Comparison of ENCODE assay signal across 35 cellular contexts in genomic region chr18:28690836-28691835, GRCh38.
DNase-seq lines count a peak whose midpoint lies in the region; FAIRE-seq and TF ChIP-seq lines count a peak whose summit lies in the region.
"Had no signal": no experiment of that assay in that cellular context is flagged by ENCODE, and none has a peak within 500 bp of the region (broad histone marks: within the 10 kb centered on the region; RNA-seq: fewer than 3 reads in every experiment).

No MANE protein-coding gene starts in this region.

- H3K27me3 Mint-ChIP-seq in MCF 10A (ENCODE audit: insufficient read depth, unreplicated experiment) (no peaks in the 10 kb centered on the region), progenitor cell of endocrine pancreas (no peaks in the 10 kb centered on the region)
- H3K27me3 Mint-ChIP-seq: activated naive CD4-positive, alpha-beta T cell treated with anti-CD3 and anti-CD28 coated beads, Interleukin-2, amount 50 U/mL, for 24 hours; CD4-positive, alpha-beta memory T cell; IgD-negative memory B cell had no signal

- no peak overlapping the region for H3K27ac ChIP-seq in mammary epithelial cell (ENCODE audit: insufficient read depth, low read depth, low read length)
- H3K27ac ChIP-seq in H1 (ENCODE audit: low read depth, low read length), result no peak overlapping the region
- H3K27ac ChIP-seq: 22Rv1, heart right ventricle, neutrophil, Peyer's patch, prostate gland, sigmoid colon, SJCRH30, suprapubic skin had no signal

- no peak overlapping the region for H4K8ac ChIP-seq in H1 (ENCODE audit: extremely low read depth, insufficient read depth, low read length)

- H4K91ac ChIP-seq in H1 (replicated peaks; ENCODE audit: insufficient read length, low read length), result no peak overlapping the region

- no peak overlapping the region; the same call in 1 of the 2 replicates for H2BK12ac ChIP-seq in H1 (ENCODE audit: low read depth, low read length)

- no peak overlapping the region for H3K56ac ChIP-seq in H1 (replicated peaks; ENCODE audit: insufficient read length, low read depth, low read length)

- H3K4me2 ChIP-seq in mammary epithelial cell (ENCODE audit: insufficient read depth, low read depth, low read length) (no peak overlapping the region), H1 (ENCODE audit: insufficient read depth in 1 of 2, low read depth in 2 of 2, low read length in 2 of 2) (no peak overlapping the region)

- H3K9ac ChIP-seq in mammary epithelial cell (ENCODE audit: insufficient read depth, low read length) (no peak overlapping the region), H1 (replicated peaks in 1 of 4; ENCODE audit: extremely low read depth in 1 of 4, low read depth in 3 of 4, low read length in 3 of 4) (no peak overlapping the region)

- no peaks in the 10 kb centered on the region for H3K27me3 ChIP-seq in mammary epithelial cell (ENCODE audit: insufficient read depth, low read length)
- H3K27me3 ChIP-seq in H1 (replicated peaks in 1 of 4; ENCODE audit: control insufficient read depth in 3 of 4, extremely low read depth in 1 of 4, insufficient read depth in 3 of 4, low read length in 3 of 4), result no peaks in the 10 kb centered on the region
- H3K27me3 ChIP-seq: heart right ventricle, neutrophil, Peyer's patch, sigmoid colon, SJCRH30, suprapubic skin had no signal

- no peak for FAIRE-seq in H1 (lab: Jason Lieb, UNC)
- FAIRE-seq in frontal cortex (lab: Jason Lieb, UNC), result no peak
- FAIRE-seq: TTC549, urothelium cell line had no signal

- H3K18ac ChIP-seq in H1 (ENCODE audit: extremely low read depth, low read length), result no peak overlapping the region

- no peak for TF ChIP-seq POLR2A in H1 (IDR thresholded peaks at IDR 0.05; ENCODE audit: control extremely low read depth in 1 of 2, low read depth in 2 of 2, low read length in 2 of 2)
- TF ChIP-seq POLR2A in erythroblast (IDR thresholded peaks at IDR 0.05; ENCODE audit: low read length), result no peak

- H3K36me3 ChIP-seq in mammary epithelial cell (ENCODE audit: insufficient read depth, low read length) (no peaks in the 10 kb centered on the region), H1 (ENCODE audit: control insufficient read depth in 2 of 4, insufficient read depth in 4 of 4, low read length in 3 of 4) (no peaks in the 10 kb centered on the region)
- H3K36me3 ChIP-seq: HAP-1, heart right ventricle, neutrophil, Peyer's patch, prostate gland, sigmoid colon, SJCRH30, suprapubic skin had no signal

- H2BK15ac ChIP-seq in H1 (ENCODE audit: low read length), result no peak overlapping the region

- peaks cover 13% of the 10 kb centered on the region for H3K4me1 ChIP-seq in mammary epithelial cell (ENCODE audit: insufficient read depth, low read length)
- peaks cover 0 to 5% (median 2%) of the 10 kb centered on the region in 4 experiments; a peak in 4 of 7 replicates for H3K4me1 ChIP-seq in H1 (replicated peaks in 1 of 4; ENCODE audit: control insufficient read depth in 3 of 4, insufficient read depth in 4 of 4, low read length in 3 of 4)
- H3K4me1 ChIP-seq: heart right ventricle, Peyer's patch, prostate gland, sigmoid colon, SJCRH30, suprapubic skin had no signal

- peak overlapping the region; percentile 42 for H2AFZ ChIP-seq in mammary epithelial cell (ENCODE audit: low read depth, low read length)
- 0 out of 2 replicates have a peak overlapping the region, but pooled peaks have one; percentile 69 for H2AFZ ChIP-seq in H1 (ENCODE audit: low read length)

- DNase-seq in mammary epithelial cell (no peak), MCF 10A (ENCODE audit: unreplicated experiment) (no peak), H1 (ENCODE audit: low read depth in 1 of 2, low spot score in 2 of 2) (no peak), iris pigment epithelial cell (ENCODE audit: low read depth) (peak; percentile 42), frontal cortex (ENCODE audit: low spot score in 2 of 2) (no peak), erythroblast (lab: John Stamatoyannopoulos, UW) (no peak), progenitor cell of endocrine pancreas (ENCODE audit: low spot score, unreplicated experiment) (no peak), germinal center (ENCODE audit: low spot score) (no peak)
- DNase-seq: activated CD4-positive, alpha-beta T cell treated with anti-CD3 and anti-CD28 coated beads, Interleukin-2, amount 50 U/mL, for 48 hours; amygdala; CD4-positive, alpha-beta memory T cell; cortex of kidney; endodermal cell; heart right ventricle; NCI-H1417; NCI-H2029 treated with DMSO at 0.1 percent for 48 hours; NCI-H2227 treated with DMSO at 0.1 percent for 48 hours; NCI-H526 treated with DMSO at 0.1 percent for 48 hours; Peyer's patch; sigmoid colon; stimulated activated CD4-positive, alpha-beta T cell treated with anti-CD3 and anti-CD28 coated beads, Interleukin-15, amount 100 ng/mL, for 24 hours; stimulated activated naive CD4-positive, alpha-beta T cell; T-helper 1 cell had no signal

- no peaks in the 10 kb centered on the region for H3K9me3 Mint-ChIP-seq in MCF 10A (ENCODE audit: unreplicated experiment)
- H3K9me3 Mint-ChIP-seq in progenitor cell of endocrine pancreas (ENCODE audit: low read depth), result no peaks in the 10 kb centered on the region
- H3K9me3 Mint-ChIP-seq: endodermal cell had no signal

- TF ChIP-seq CTCF in mammary epithelial cell (conservative IDR thresholded peaks at IDR 0.05 in 1 of 2, IDR thresholded peaks at IDR 0.05 in 1 of 2; ENCODE audit: extremely low read depth in 1 of 2, insufficient read depth in 1 of 2, low read depth in 1 of 2, low read length in 2 of 2), result no peak
- no peak for TF ChIP-seq CTCF in MCF 10A (IDR thresholded peaks at IDR 0.05; ENCODE audit: unreplicated experiment)
- TF ChIP-seq CTCF in H1 (IDR thresholded peaks at IDR 0.05; ENCODE audit: control extremely low read depth in 1 of 3, insufficient read depth in 1 of 3, low read depth in 1 of 3, low read length in 3 of 3), result no peak
- no peak for TF ChIP-seq CTCF in progenitor cell of endocrine pancreas (IDR thresholded peaks at IDR 0.05; ENCODE audit: unreplicated experiment)

- no TSS peak for BruUV-seq in mammary epithelial cell (replicated peaks; lab: Mats Ljungman, UMichigan)
- BruUV-seq in MCF 10A (replicated peaks; lab: Mats Ljungman, UMichigan), result no TSS peak

- intact Hi-C loops in mammary epithelial cell (cut with micrococcal nuclease) (no loop called here), MCF 10A (cut with micrococcal nuclease) (no loop called here)

- H3K9me3 ChIP-seq in mammary epithelial cell (replicated peaks; ENCODE audit: insufficient read depth, low read length) (no peaks in the 10 kb centered on the region), H1 (ENCODE audit: insufficient read depth in 2 of 2, low read depth in 1 of 2, low read length in 1 of 2) (no peaks in the 10 kb centered on the region)
- H3K9me3 ChIP-seq: HAP-1, heart right ventricle, neutrophil, Peyer's patch, prostate gland, sigmoid colon, SJCRH30, suprapubic skin had no signal

- TF ChIP-seq EP300 in H1 (IDR thresholded peaks at IDR 0.05; ENCODE audit: borderline replicate concordance in 1 of 2, low read depth in 2 of 2, low read length in 2 of 2), result no peak

- H2BK20ac ChIP-seq in H1 (ENCODE audit: low read length), result no peak overlapping the region; the same call in 1 of the 2 replicates

- H3K4ac ChIP-seq in H1 (replicated peaks; ENCODE audit: insufficient read length, low read depth, low read length), result no peak overlapping the region

- no peak overlapping the region for H3K23ac ChIP-seq in H1 (ENCODE audit: insufficient read length)

- WGBS in mammary epithelial cell (ENCODE audit: low coverage, missing lambda C conversion rate), result 64% methylated on average over 7 of the region's 7 CpGs
- WGBS in H1 (ENCODE audit: extremely low coverage in 1 of 2, insufficient coverage in 1 of 2, insufficient read length in 1 of 2, insufficient replicate concordance in 2 of 2, low coverage in 1 of 2, low lambda C conversion rate in 2 of 2, missing lambda C conversion rate in 1 of 2), 2 experiments, result 92% methylated on average over 7 of the region's 7 CpGs; no CpG with 5 or more reads in 1 of the 2 experiments

- H4K20me1 ChIP-seq in mammary epithelial cell (ENCODE audit: insufficient read depth, low read length), result no peaks in the 10 kb centered on the region
- H4K20me1 ChIP-seq in H1 (replicated peaks in 1 of 2; ENCODE audit: control insufficient read depth in 1 of 2, insufficient read depth in 2 of 2, low read length in 2 of 2), result no peaks in the 10 kb centered on the region

- H3K36me3 Mint-ChIP-seq in MCF 10A (ENCODE audit: insufficient read depth, unreplicated experiment), result no peaks in the 10 kb centered on the region
- H3K36me3 Mint-ChIP-seq in progenitor cell of endocrine pancreas (ENCODE audit: insufficient read depth), result no peaks in the 10 kb centered on the region
- H3K36me3 Mint-ChIP-seq: activated naive CD4-positive, alpha-beta T cell treated with anti-CD3 and anti-CD28 coated beads, Interleukin-2, amount 50 U/mL, for 24 hours; CD4-positive, alpha-beta memory T cell had no signal

- CTCF ChIA-PET in mammary epithelial cell (lab: Charles Lee; ENCODE audit: low non-redundant PET), result no interaction called here
- CTCF ChIA-PET in MCF 10A (lab: Yijun Ruan, JAX), result interaction anchor here (0.6 kb wide), 1 partner anchor 1162 kb away, joined by 4 read pairs; no protein-coding TSS in a partner anchor
- CTCF ChIA-PET in H1 (lab: Charles Lee; ENCODE audit: partially characterized antibody), result interaction anchor here (0.6 kb wide), 1 partner anchor 1000 kb away, joined by 3 read pairs; no protein-coding TSS in a partner anchor

- no peak for TF ChIP-seq RAD21 in H1 (IDR thresholded peaks at IDR 0.05 in 1 of 2, conservative IDR thresholded peaks at IDR 0.05 in 1 of 2; ENCODE audit: low read depth in 2 of 2, low read length in 2 of 2)

- in situ Hi-C loops in mammary epithelial cell (cut with MboI; ENCODE audit: low sequenced_read_pairs in 2 of 2), result no loop called here

- H3K23me2 ChIP-seq in H1 (ENCODE audit: low read depth, low read length), result no peaks in the 10 kb centered on the region

- no peaks in the 10 kb centered on the region for H3K79me1 ChIP-seq in H1 (ENCODE audit: low read depth, low read length)

- no peak overlapping the region for H2BK120ac ChIP-seq in H1 (replicated peaks; ENCODE audit: low read depth, low read length)

- POLR2A ChIA-PET in MCF 10A (lab: Yijun Ruan, JAX), result no interaction called here
- POLR2A ChIA-PET in H1 (lab: Charles Lee; ENCODE audit: partially characterized antibody), result no interaction called here

- H3K4me3 ChIP-seq in mammary epithelial cell (replicated peaks in 1 of 3; ENCODE audit: insufficient read depth in 1 of 3, low read depth in 2 of 3, low read length in 3 of 3), result no peak overlapping the region
- H3K4me3 ChIP-seq in H1 (ENCODE audit: extremely low read depth in 1 of 4, insufficient read depth in 2 of 4, low read depth in 3 of 4, low read length in 4 of 4), result no peak overlapping the region
- H3K4me3 ChIP-seq: HAP-1, heart right ventricle, lung, Peyer's patch, prostate gland, sigmoid colon, SJCRH30, suprapubic skin had no signal

- H3K27ac Mint-ChIP-seq in MCF 10A (ENCODE audit: low read depth, unreplicated experiment) (no peak overlapping the region), progenitor cell of endocrine pancreas (no peak overlapping the region)
- H3K27ac Mint-ChIP-seq: activated naive CD4-positive, alpha-beta T cell treated with anti-CD3 and anti-CD28 coated beads, Interleukin-2, amount 50 U/mL, for 24 hours; activated T-helper 2 cell treated with anti-CD3 and anti-CD28 coated beads, Interferon-gamma antibody, Interleukin-2, Interleukin-4, amounts not matched to agents 10 μg/mL and 5 μg/mL and 100 μg/mL, durations not matched to agents 14 hours and 24 hours and 36 hours; endodermal cell; IgD-negative memory B cell had no signal

- dilution Hi-C loops in mammary epithelial cell (cut with HindIII; ENCODE audit: low sequenced_read_pairs), result no loop called here

- peak overlapping the region; percentile 85 for H2BK5ac ChIP-seq in H1 (ENCODE audit: low read depth, low read length)

- no peak overlapping the region for H2AK5ac ChIP-seq in H1 (ENCODE audit: low read depth, low read length)

- H3K79me2 ChIP-seq in mammary epithelial cell (ENCODE audit: insufficient read depth, low read length), result no peaks in the 10 kb centered on the region
- no peaks in the 10 kb centered on the region for H3K79me2 ChIP-seq in H1 (ENCODE audit: control insufficient read depth in 1 of 2, insufficient read depth in 2 of 2, low read length in 2 of 2)

- H3K4me1 Mint-ChIP-seq in MCF 10A (ENCODE audit: insufficient read depth, unreplicated experiment) (peaks cover 4% of the 10 kb centered on the region), progenitor cell of endocrine pancreas (ENCODE audit: low read depth) (peaks cover 4% of the 10 kb centered on the region)
- H3K4me1 Mint-ChIP-seq: activated naive CD4-positive, alpha-beta T cell treated with anti-CD3 and anti-CD28 coated beads, Interleukin-2, amount 50 U/mL, for 24 hours; CD4-positive, alpha-beta memory T cell; IgD-negative memory B cell had no signal

- no peak overlapping the region for H4K5ac ChIP-seq in H1 (ENCODE audit: insufficient read length, low read depth, low read length)

- H3K14ac ChIP-seq in H1 (ENCODE audit: insufficient read length), result no peak overlapping the region

- no peak overlapping the region for H3K4me3 Mint-ChIP-seq in MCF 10A (ENCODE audit: unreplicated experiment)
- no peak overlapping the region for H3K4me3 Mint-ChIP-seq in progenitor cell of endocrine pancreas (ENCODE audit: low read depth)
- H3K4me3 Mint-ChIP-seq: activated naive CD4-positive, alpha-beta T cell treated with anti-CD3 and anti-CD28 coated beads, Interleukin-2, amount 50 U/mL, for 24 hours; CD4-positive, alpha-beta memory T cell; endodermal cell; IgD-negative memory B cell had no signal
